In genomic region chr12:9910716-9911421, GRCh38 we compare ENCODE assay signal across 1 cellular context.
TF ChIP-seq lines count a peak whose summit lies in the region.

No MANE protein-coding gene starts in this region.

TF ChIP-seq in HEK293, 187 proteins besides CTCF, POLR2A, EP300 and RAD21 (continued from another document):
- TF ChIP-seq PRDM2 (tag by site-specific recombination; IDR thresholded peaks at IDR 0.05; ENCODE audit: borderline replicate concordance) (no peak), ZBTB1 (tag by site-specific recombination; IDR thresholded peaks at IDR 0.05) (no peak), ZNF2 (tag by site-specific recombination; IDR thresholded peaks at IDR 0.05) (no peak), KLF9 (tag by site-specific recombination; IDR thresholded peaks at IDR 0.05; ENCODE audit: low read depth) (no peak), ZNF600 (tag by site-specific recombination; IDR thresholded peaks at IDR 0.05) (no peak), KLF17 (tag by site-specific recombination; IDR thresholded peaks at IDR 0.05) (no peak), ZNF624 (tag by site-specific recombination; IDR thresholded peaks at IDR 0.05) (no peak), ZNF175 (tag by site-specific recombination; IDR thresholded peaks at IDR 0.05) (no peak), ZNF561 (tag by site-specific recombination; IDR thresholded peaks at IDR 0.05; ENCODE audit: borderline replicate concordance) (peak; percentile 56; the same call in 1 of the 2 replicates), ZNF157 (tag by site-specific recombination; IDR thresholded peaks at IDR 0.05) (no peak), SETDB1 (IDR thresholded peaks at IDR 0.05; ENCODE audit: insufficient read length, low read length) (peak; percentile 99), ZNF311 (tag by site-specific recombination; IDR thresholded peaks at IDR 0.05; ENCODE audit: borderline replicate concordance) (no peak)
TF ChIP-seq in HEK293: peak in this region for 4.
